1 cellular context compared by ENCODE assay signal in the genomic region with DNA sequence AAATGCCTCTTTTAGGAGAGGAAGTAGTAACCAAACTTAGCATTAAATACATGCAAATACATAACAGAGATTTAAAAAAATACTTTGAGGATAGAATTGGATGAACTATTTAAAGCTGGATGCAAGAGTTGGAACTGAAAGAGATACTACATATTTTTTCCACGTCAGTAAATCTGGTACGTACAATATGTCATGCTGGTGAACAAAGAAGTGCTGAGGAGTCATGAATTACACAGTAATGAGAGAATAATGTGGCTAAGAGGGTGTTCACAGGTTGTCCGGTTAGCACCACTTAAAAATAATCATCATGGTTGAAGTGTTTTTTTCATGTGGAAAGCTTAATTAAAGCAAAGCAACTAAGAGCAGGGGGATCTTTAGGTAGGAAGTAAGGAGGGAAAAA.
TF ChIP-seq lines count a peak whose summit lies in the region.

No MANE protein-coding gene starts in this region.

TF ChIP-seq in A549, 52 proteins besides CTCF, POLR2A, EP300 and RAD21:
- no peak for TF ChIP-seq ZC3H11A (IDR thresholded peaks at IDR 0.05)
- no peak for TF ChIP-seq CEBPB (IDR thresholded peaks at IDR 0.05)
